Comparison of ENCODE assay signal across 1 cellular context in genomic region chr3:171239757-171240503, GRCh38.
A peak's percentile ranks its signal among the peaks of the same experiment; 100 is the strongest.
TF ChIP-seq lines count a peak whose summit lies in the region.

No MANE protein-coding gene starts in this region.

TF ChIP-seq in K562, 482 proteins besides CTCF, POLR2A, EP300 and RAD21 (continued from another document and continues in another):
- TF ChIP-seq HMBOX1 (IDR thresholded peaks at IDR 0.05) (peak; percentile 87), POLR2H (tag; IDR thresholded peaks at IDR 0.05; ENCODE audit: low read depth) (peak; percentile 48; the same call in 1 of the 2 replicates), ZBTB17 (CRISPR knock-in tag; IDR thresholded peaks at IDR 0.05) (no peak), C11orf30 (IDR thresholded peaks at IDR 0.05; ENCODE audit: low read depth) (peak; percentile 81), KDM2B (CRISPR knock-in tag; IDR thresholded peaks at IDR 0.05) (no peak), BACH1 (tag; IDR thresholded peaks at IDR 0.05) (peak; percentile 43; the same call in 1 of the 2 replicates), ZNF589 (CRISPR knock-in tag; IDR thresholded peaks at IDR 0.05; ENCODE audit: low read depth) (peak; percentile 73; the same call in 1 of the 2 replicates), BRF1 (IDR thresholded peaks at IDR 0.05; ENCODE audit: borderline replicate concordance, extremely low read depth, insufficient read length) (no peak), NR2C1 (IDR thresholded peaks at IDR 0.05) (no peak), NR2C1 (tag; IDR thresholded peaks at IDR 0.05) (peak; percentile 46), PBX2 (CRISPR knock-in tag; IDR thresholded peaks at IDR 0.05; ENCODE audit: low read depth) (no peak), PBX2 (tag; conservative IDR thresholded peaks at IDR 0.05; ENCODE audit: low read depth) (peak; percentile 49), TEAD4 (IDR thresholded peaks at IDR 0.05; ENCODE audit: low read length) (0 out of 2 replicates have a peak, but pooled peaks have one; percentile 7), TEAD4 (CRISPR knock-in tag; IDR thresholded peaks at IDR 0.05; ENCODE audit: borderline replicate concordance) (no peak), ATF7 (IDR thresholded peaks at IDR 0.05) (peak; percentile 75), NFE2 (IDR thresholded peaks at IDR 0.05; ENCODE audit: low read depth) (no peak), MLLT1 (IDR thresholded peaks at IDR 0.05) (peak in 1 of 2 experiments; percentile 27; a peak in 1 of 4 replicates), SMAD4 (CRISPR knock-in tag; conservative IDR thresholded peaks at IDR 0.05) (peak; percentile 49; the same call in 1 of the 2 replicates), NR4A1 (CRISPR knock-in tag; IDR thresholded peaks at IDR 0.05) (no peak), NR4A1 (tag; IDR thresholded peaks at IDR 0.05) (0 out of 2 replicates have a peak, but pooled peaks have one; percentile 30), ZNF609 (CRISPR knock-in tag; IDR thresholded peaks at IDR 0.05; ENCODE audit: borderline replicate concordance) (no peak), TBL1XR1 (IDR thresholded peaks at IDR 0.05; ENCODE audit: low read length in 2 of 2) (peak in 1 of 2 experiments; percentile 14; a peak in 1 of 4 replicates), LEF1 (IDR thresholded peaks at IDR 0.05) (peak; percentile 77; the same call in 1 of the 2 replicates), VEZF1 (CRISPR knock-in tag; IDR thresholded peaks at IDR 0.05) (peak; percentile 50), DIDO1 (tag; IDR thresholded peaks at IDR 0.05; ENCODE audit: low read depth) (0 out of 2 replicates have a peak, but pooled peaks have one; percentile 42), TEAD2 (tag; IDR thresholded peaks at IDR 0.05) (no peak), FOXA3 (CRISPR knock-in tag; conservative IDR thresholded peaks at IDR 0.05 in 1 of 2, IDR thresholded peaks at IDR 0.05 in 1 of 2) (peak; percentile 52 to 83; a peak in 2 of 4 replicates), L3MBTL2 (IDR thresholded peaks at IDR 0.05) (peak; percentile 56; the same call in 1 of the 2 replicates), HDAC8 (tag; IDR thresholded peaks at IDR 0.05) (0 out of 2 replicates have a peak, but pooled peaks have one; percentile 33), ZBED1 (IDR thresholded peaks at IDR 0.05) (no peak), MIER1 (IDR thresholded peaks at IDR 0.05; ENCODE audit: low read depth) (no peak), TOE1 (IDR thresholded peaks at IDR 0.05; ENCODE audit: borderline replicate concordance) (peak; percentile 29; the same call in 1 of the 2 replicates), TOE1 (CRISPR knock-in tag; IDR thresholded peaks at IDR 0.05; ENCODE audit: borderline replicate concordance, low read depth) (no peak), ZNF175 (CRISPR knock-in tag; IDR thresholded peaks at IDR 0.05; ENCODE audit: low read depth) (peak; percentile 65), IRF9 (tag; IDR thresholded peaks at IDR 0.05) (peak; percentile 70; the same call in 1 of the 2 replicates), BRF2 (IDR thresholded peaks at IDR 0.05; ENCODE audit: borderline replicate concordance, insufficient read depth, insufficient read length) (no peak), DPF2 (IDR thresholded peaks at IDR 0.05) (peak; percentile 59; the same call in 1 of the 2 replicates), ZNF584 (CRISPR knock-in tag; IDR thresholded peaks at IDR 0.05; ENCODE audit: low read depth) (peak; percentile 89; the same call in 1 of the 2 replicates), RCOR1 (IDR thresholded peaks at IDR 0.05; ENCODE audit: borderline replicate concordance in 1 of 2, low read depth in 2 of 2, low read length in 2 of 2) (peak in 1 of 2 experiments; percentile 22; a peak in 1 of 4 replicates), MTA1 (IDR thresholded peaks at IDR 0.05; ENCODE audit: borderline replicate concordance) (0 out of 2 replicates have a peak, but pooled peaks have one; percentile 44), ATF3 (IDR thresholded peaks at IDR 0.05) (peak; percentile 80; the same call in 1 of the 2 replicates), ATF3 (CRISPR knock-in tag; conservative IDR thresholded peaks at IDR 0.05) (no peak), KLF1 (tag; IDR thresholded peaks at IDR 0.05) (no peak)
